8 cellular contexts compared by ENCODE assay signal in the genomic region with DNA sequence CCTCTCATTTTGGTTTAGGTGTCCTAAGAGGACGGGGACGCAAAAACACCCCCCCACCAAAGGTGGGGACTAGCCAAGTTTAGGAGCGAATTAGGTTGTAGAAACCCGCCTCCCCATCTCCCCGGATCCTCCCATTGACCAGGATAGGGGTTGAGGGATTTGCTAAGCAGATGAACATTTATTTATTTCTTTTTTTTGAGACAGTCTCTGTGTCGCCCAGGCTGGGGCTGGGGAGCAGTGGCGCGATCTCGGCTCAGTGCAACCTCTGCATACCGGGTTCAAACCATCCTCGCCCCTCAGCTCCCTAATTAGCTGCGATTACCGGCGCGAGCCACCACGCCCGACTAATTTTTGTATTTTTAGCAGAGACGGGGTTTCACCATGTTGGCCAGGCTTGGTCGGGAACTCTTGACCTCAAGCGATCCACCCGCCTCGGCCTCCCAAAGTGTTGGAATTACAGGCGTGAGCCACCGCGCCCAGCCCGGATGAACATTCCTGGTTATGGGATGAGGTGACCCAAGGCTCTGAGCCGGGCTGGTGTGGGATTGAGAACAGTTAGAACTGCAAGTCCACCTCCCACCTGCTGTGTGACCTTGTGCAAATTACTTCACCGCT. TPM values are rescaled to one million over a fixed set of nuclear protein-coding genes. Genes with fewer than 3 reads are reported as not detected.
DNase-seq lines count a peak whose midpoint lies in the region; ATAC-seq and TF ChIP-seq lines count a peak whose summit lies in the region.

No MANE protein-coding gene starts in this region.

- TF ChIP-seq POLR2A in prostate gland (IDR thresholded peaks at IDR 0.05), result no peak

- no peak for ATAC-seq in activated T-cell treated with anti-CD3 and anti-CD28 coated beads, Interleukin-2, amount 50 U/mL, for 72 hours (replicated peaks in 1 of 2)
- ATAC-seq in heart right ventricle, result peak in 4 of 8 donors; percentile 2 to 4 (median 2)
- ATAC-seq in GM21619 (IDR thresholded peaks at IDR 0.05; ENCODE audit: unreplicated experiment), result no peak
- ATAC-seq in HG03139 (IDR thresholded peaks at IDR 0.05; ENCODE audit: unreplicated experiment), result no peak

- H3K4me1 ChIP-seq in BLaER1 treated with 17β-estradiol and CSF1 and Interleukin-3, amounts not matched to agents 10 nM and 100 nM, result peaks cover 37 to 51% (median 41%) of the 10 kb centered on the region in 10 experiments
- H3K4me1 ChIP-seq in heart right ventricle, result peaks cover 26 to 62% (median 57%) of the 10 kb centered on the region in 9 donors
- H3K4me1 ChIP-seq in prostate gland (replicated peaks), result peaks cover 6% of the 10 kb centered on the region

- peaks cover 37 to 49% (median 41%) of the 10 kb centered on the region in 11 experiments for H3K36me3 ChIP-seq in BLaER1 treated with 17β-estradiol and CSF1 and Interleukin-3, amounts not matched to agents 10 nM and 100 nM
- peaks cover 0 to 35% (median 5%) of the 10 kb centered on the region in 9 donors for H3K36me3 ChIP-seq in heart right ventricle
- H3K36me3 ChIP-seq in prostate gland, result no peaks in the 10 kb centered on the region

- H3K27me3 ChIP-seq in BLaER1 treated with 17β-estradiol and CSF1 and Interleukin-3, amounts not matched to agents 10 nM and 100 nM, result no peaks in the 10 kb centered on the region
- H3K27me3 ChIP-seq in heart right ventricle (no peaks in the 10 kb centered on the region), prostate gland (replicated peaks; ENCODE audit: insufficient read depth) (no peaks in the 10 kb centered on the region)

- H3K4me3 ChIP-seq in BLaER1 treated with 17β-estradiol and CSF1 and Interleukin-3, amounts not matched to agents 10 nM and 100 nM, result peak overlapping the region; percentile 80 to 96 (median 90)
- peak overlapping the region; percentile 73 to 98 (median 87) for H3K4me3 ChIP-seq in heart right ventricle
- H3K4me3 ChIP-seq in prostate gland, result peak overlapping the region; percentile 66 to 86

- H3K9ac ChIP-seq in BLaER1 treated with 17β-estradiol and CSF1 and Interleukin-3, amounts not matched to agents 10 nM and 100 nM, result peak overlapping the region; percentile 96 to 100 (median 98)

- peaks cover 0 to 14% (median 0%) of the 10 kb centered on the region in 11 experiments; a peak in 3 of 22 replicates for H3K9me3 ChIP-seq in BLaER1 treated with 17β-estradiol and CSF1 and Interleukin-3, amounts not matched to agents 10 nM and 100 nM (replicated peaks in 1 of 11)
- H3K9me3 ChIP-seq in heart right ventricle, result no peaks in the 10 kb centered on the region
- no peaks in the 10 kb centered on the region for H3K9me3 ChIP-seq in prostate gland

- peak overlapping the region; percentile 96 for H3K27ac Mint-ChIP-seq in activated T-cell treated with anti-CD3 and anti-CD28 coated beads, Interleukin-2, amount 50 U/mL, for 72 hours

- no peak for TF ChIP-seq CTCF in heart right ventricle (IDR thresholded peaks at IDR 0.05)
- no peak for TF ChIP-seq CTCF in prostate gland (IDR thresholded peaks at IDR 0.05)

- H3K27me3 Mint-ChIP-seq in activated T-cell treated with anti-CD3 and anti-CD28 coated beads, Interleukin-2, amount 50 U/mL, for 72 hours (ENCODE audit: low read depth), result no peaks in the 10 kb centered on the region

- peak overlapping the region; percentile 94 to 100 (median 98) for H3K4me2 ChIP-seq in BLaER1 treated with 17β-estradiol and CSF1 and Interleukin-3, amounts not matched to agents 10 nM and 100 nM

- H3K4me1 Mint-ChIP-seq in activated T-cell treated with anti-CD3 and anti-CD28 coated beads, Interleukin-2, amount 50 U/mL, for 72 hours (ENCODE audit: low read depth), result peaks cover 38% of the 10 kb centered on the region

- peaks cover 45 to 54% (median 50%) of the 10 kb centered on the region in 11 experiments; a peak in 21 of 22 replicates for H4K20me1 ChIP-seq in BLaER1 treated with 17β-estradiol and CSF1 and Interleukin-3, amounts not matched to agents 10 nM and 100 nM

- no peaks in the 10 kb centered on the region for H3K9me3 Mint-ChIP-seq in activated T-cell treated with anti-CD3 and anti-CD28 coated beads, Interleukin-2, amount 50 U/mL, for 72 hours

- H3K27ac ChIP-seq in BLaER1 treated with 17β-estradiol and CSF1 and Interleukin-3, amounts not matched to agents 10 nM and 100 nM, result peak overlapping the region; percentile 96 to 100 (median 98)
- H3K27ac ChIP-seq in heart right ventricle (peak overlapping the region; percentile 98 to 100 (median 99)), prostate gland (peak overlapping the region; percentile 97 to 98)

- intact Hi-C loops in heart right ventricle (cut with DNase I) (loop anchor here in 5 of 10 donors (1.0 to 10.0 kb wide), 5 partner anchors 19 to 56 kb away; a partner anchor contains a TSS), prostate gland (cut with DNase I) (no loop called here)

- WGBS in heart right ventricle, 2 donors, result 4% methylated on average over 28 of the region's 28 CpGs
- 5% methylated on average over 28 of the region's 28 CpGs for WGBS in prostate gland

- peaks cover 3 to 12% of the 10 kb centered on the region in 2 donors for H3K36me3 Mint-ChIP-seq in activated T-cell treated with anti-CD3 and anti-CD28 coated beads, Interleukin-2, amount 50 U/mL, for 72 hours (ENCODE audit: insufficient read depth in 2 of 2)

- DNase-seq in HCEC 1CT, result peak; percentile 37
- DNase-seq in activated T-cell treated with anti-CD3 and anti-CD28 coated beads, Interleukin-2, amount 50 U/mL, for 72 hours, result no peak
- peak; percentile 32 to 56 for DNase-seq in heart right ventricle
- DNase-seq in prostate gland (ENCODE audit: low spot score), result no peak
- no peak for DNase-seq in NCI-H1048 (lab: John Stamatoyannopoulos, UW)

- peak overlapping the region; percentile 83 to 100 for H3K4me3 Mint-ChIP-seq in activated T-cell treated with anti-CD3 and anti-CD28 coated beads, Interleukin-2, amount 50 U/mL, for 72 hours

RNA-seq across cellular contexts. Expression of a gene that starts 0.9 kb away (rescaled TPM):
- total RNA-seq in activated T-cell treated with anti-CD3 and anti-CD28 coated beads, Interleukin-2, amount 50 U/mL, for 72 hours, result 100 to 1,000 TPM; 160 to 181 TPM
- total RNA-seq in heart right ventricle (100 to 1,000 TPM; 337 to 469 (median 401) TPM), prostate gland (100 to 1,000 TPM; 265 to 358 TPM)
- polyA plus RNA-seq in heart right ventricle, result 100 to 1,000 TPM; 238 to 438 TPM

RNA-seq across cellular contexts. Expression of a gene that starts 19.4 kb away (rescaled TPM):
- 10 to 100 TPM; 15.3 to 18.2 TPM for total RNA-seq in activated T-cell treated with anti-CD3 and anti-CD28 coated beads, Interleukin-2, amount 50 U/mL, for 72 hours
- total RNA-seq in heart right ventricle (10 to 100 TPM in 1 of 10 donors, 1 to 10 TPM in 9; 5.1 to 10.6 (median 7.1) TPM), prostate gland (10 to 100 TPM; 14.1 to 19.9 TPM)
- 1 to 10 TPM; 2.3 to 6.1 TPM for polyA plus RNA-seq in heart right ventricle

RNA-seq across cellular contexts. Expression of a gene that starts 51.0 kb away (rescaled TPM):
- total RNA-seq in activated T-cell treated with anti-CD3 and anti-CD28 coated beads, Interleukin-2, amount 50 U/mL, for 72 hours, result 10 to 100 TPM; 10.4 to 12.1 TPM
- total RNA-seq in heart right ventricle, result 1 to 10 TPM; 4.9 to 8.0 (median 6.5) TPM
- 1 to 10 TPM; 1.6 to 2.2 TPM for polyA plus RNA-seq in heart right ventricle
- total RNA-seq in prostate gland, result 10 to 100 TPM in 1 of 2 donors, 1 to 10 TPM in 1; 9.1 to 13.7 TPM

Comparison
In these comparisons a context has a peak if more than half of its experiments do, and no peak if none do; other contexts are left out.
1. DNase-seq: peak in HCEC 1CT (single experiment) and heart right ventricle (2 of 2); none in activated T-cell treated with anti-CD3 and anti-CD28 coated beads, Interleukin-2, amount 50 U/mL, for 72 hours (0 of 2), prostate gland (single experiment) and NCI-H1048 (single experiment).
2. Peak in every context shown above with its lines, with median percentiles within 50 percentile points of each other: H3K27ac ChIP-seq and H3K4me3 ChIP-seq.